Comparison of ENCODE assay signal across 11 cellular contexts in genomic region chr7:46972205-46972604, GRCh38.
DNase-seq lines count a peak whose midpoint lies in the region; ATAC-seq and TF ChIP-seq lines count a peak whose summit lies in the region.
"Had no signal": no experiment of that assay in that cellular context is flagged by ENCODE, and none has a peak within 500 bp of the region (broad histone marks: within the 10 kb centered on the region; RNA-seq: fewer than 3 reads in every experiment).

No MANE protein-coding gene starts in this region.

- no peaks in the 10 kb centered on the region for H3K4me1 Mint-ChIP-seq in endothelial cell (ENCODE audit: unreplicated experiment)

- H3K9me3 Mint-ChIP-seq in endothelial cell (ENCODE audit: unreplicated experiment), result no peaks in the 10 kb centered on the region

- H3K36me3 Mint-ChIP-seq in endothelial cell (ENCODE audit: low read depth, unreplicated experiment), result no peaks in the 10 kb centered on the region
- H3K36me3 Mint-ChIP-seq: activated naive CD8-positive, alpha-beta T cell had no signal

- H3K27ac Mint-ChIP-seq in endothelial cell (ENCODE audit: unreplicated experiment), result no peak overlapping the region
- H3K27ac Mint-ChIP-seq: activated naive CD8-positive, alpha-beta T cell had no signal

- TF ChIP-seq CTCF in fibroblast of the aortic adventitia (IDR thresholded peaks at IDR 0.05; ENCODE audit: insufficient read depth, low read length) (no peak), endothelial cell (IDR thresholded peaks at IDR 0.05; ENCODE audit: unreplicated experiment) (no peak)

- no peaks in the 10 kb centered on the region for H3K27me3 Mint-ChIP-seq in endothelial cell (ENCODE audit: unreplicated experiment)
- H3K27me3 Mint-ChIP-seq: activated naive CD8-positive, alpha-beta T cell had no signal

- DNase-seq in HCEC 1CT, result peak; percentile 80
- peak; percentile 70 for DNase-seq in fibroblast of the aortic adventitia (ENCODE audit: low read depth)
- no peak for DNase-seq in GDM1 (lab: John Stamatoyannopoulos, UW)
- DNase-seq in NCI-H1105 treated with DMSO at 0.1 percent for 48 hours (lab: John Stamatoyannopoulos, UW), result no peak
- DNase-seq in endothelial cell (ENCODE audit: low spot score), result no peak
- DNase-seq: DND-41, NCI-H2029, T-helper 9 cell had no signal

- no peak overlapping the region for H3K4me3 Mint-ChIP-seq in endothelial cell (ENCODE audit: unreplicated experiment)
- H3K4me3 Mint-ChIP-seq: activated naive CD8-positive, alpha-beta T cell had no signal

- no peak overlapping the region for H3K4me3 ChIP-seq in fibroblast of the aortic adventitia (ENCODE audit: low read depth, low read length)

- peak; percentile 65 for ATAC-seq in SK-N-SH treated with all-trans-retinoic acid at 6 μM for 48 hours
- ATAC-seq in GM18517 (IDR thresholded peaks at IDR 0.05; ENCODE audit: unreplicated experiment), result no peak

TF ChIP-seq in SK-N-SH treated with all-trans-retinoic acid at 6 μM for 48 hours, 23 proteins besides CTCF, POLR2A, EP300 and RAD21:
- no peak for TF ChIP-seq ZFP3 (CRISPR knock-in tag; IDR thresholded peaks at IDR 0.05)
- no peak for TF ChIP-seq POU6F1 (CRISPR knock-in tag; IDR thresholded peaks at IDR 0.05; ENCODE audit: borderline replicate concordance, low read depth)
- TF ChIP-seq ZNF8 (CRISPR knock-in tag; IDR thresholded peaks at IDR 0.05), result no peak
- no peak for TF ChIP-seq TOX (CRISPR knock-in tag; IDR thresholded peaks at IDR 0.05; ENCODE audit: borderline replicate concordance)
- no peak for TF ChIP-seq TCF4 (CRISPR knock-in tag; IDR thresholded peaks at IDR 0.05; ENCODE audit: borderline replicate concordance)
- no peak for TF ChIP-seq OSR1 (CRISPR knock-in tag; IDR thresholded peaks at IDR 0.05)
- TF ChIP-seq SNAI2 (CRISPR knock-in tag; IDR thresholded peaks at IDR 0.05), result no peak
TF ChIP-seq in SK-N-SH treated with all-trans-retinoic acid at 6 μM for 48 hours: peak in this region for 0.

Comparison
In these comparisons a context has a peak if more than half of its experiments do, and no peak if none do; other contexts are left out.
1. DNase-seq: peak in HCEC 1CT (single experiment) and fibroblast of the aortic adventitia (single experiment); none in GDM1 (single experiment), NCI-H1105 treated with DMSO at 0.1 percent for 48 hours (single experiment) and endothelial cell (single experiment).